23 cellular contexts compared by ENCODE assay signal in genomic region chr2:110978871-110979833, GRCh38.
DNase-seq lines count a peak whose midpoint lies in the region; ATAC-seq and TF ChIP-seq lines count a peak whose summit lies in the region.
"Had no signal": no experiment of that assay in that cellular context is flagged by ENCODE, and none has a peak within 500 bp of the region (broad histone marks: within the 10 kb centered on the region; RNA-seq: fewer than 3 reads in every experiment).

No MANE protein-coding gene starts in this region.

- TF ChIP-seq EP300 in sigmoid colon (IDR thresholded peaks at IDR 0.05), result no peak

- H4K5ac ChIP-seq in H9 (ENCODE audit: insufficient read length, low read depth, low read length), result no peak overlapping the region

- H2BK120ac ChIP-seq in H9 (ENCODE audit: low read depth, low read length, poor library complexity, severe bottlenecking) (no peak overlapping the region), mesenchymal stem cell (ENCODE audit: low read depth, low read length) (no peak overlapping the region)

- H4K8ac ChIP-seq in H9 (replicated peaks; ENCODE audit: insufficient read length, low read depth, low read length) (no peak overlapping the region), mesenchymal stem cell (ENCODE audit: low read length) (no peak overlapping the region)

- H2AK5ac ChIP-seq in H9 (ENCODE audit: insufficient read length, low read length), result no peak overlapping the region
- no peak overlapping the region for H2AK5ac ChIP-seq in mesenchymal stem cell (ENCODE audit: low read length, severe bottlenecking)

- H3K23me2 ChIP-seq in H9 (ENCODE audit: insufficient read length, low read depth, low read length, poor library complexity, severe bottlenecking), result no peaks in the 10 kb centered on the region

- no peak overlapping the region for H2BK15ac ChIP-seq in H9 (ENCODE audit: low read depth, low read length)
- no peak overlapping the region for H2BK15ac ChIP-seq in mesenchymal stem cell (ENCODE audit: low read depth, poor library complexity, severe bottlenecking)

- no peaks in the 10 kb centered on the region; the same call in 1 of the 2 replicates for H3K27me3 Mint-ChIP-seq in H9 (ENCODE audit: low read depth)
- H3K27me3 Mint-ChIP-seq in natural killer cell treated with Interleukin-12 subunit alpha and Interleukin-12 subunit beta and Interleukin-15 and Interleukin-18, amount 100 ng/mL, for 72 hours, result peaks cover 3 to 10% of the 10 kb centered on the region in 2 donors
- H3K27me3 Mint-ChIP-seq: IgD-negative memory B cell had no signal

- H3K36me3 Mint-ChIP-seq in H9 (ENCODE audit: insufficient read depth in 1 of 3, low read depth in 3 of 3), result peaks cover 0 to 5% (median 3%) of the 10 kb centered on the region in 3 experiments; a peak in 2 of 7 replicates
- peaks cover 4% of the 10 kb centered on the region for H3K36me3 Mint-ChIP-seq in natural killer cell treated with Interleukin-12 subunit alpha and Interleukin-12 subunit beta and Interleukin-15 and Interleukin-18, amount 100 ng/mL, for 72 hours
- H3K36me3 Mint-ChIP-seq: CD4-positive, CD25-positive, alpha-beta regulatory T cell had no signal

- H3K9ac ChIP-seq in H9 (ENCODE audit: extremely low read depth, insufficient read length, low read length), result no peak overlapping the region
- no peak overlapping the region for H3K9ac ChIP-seq in mesenchymal stem cell (ENCODE audit: low read length)

- H3K4me1 Mint-ChIP-seq in H9, result peaks cover 14 to 20% of the 10 kb centered on the region in 2 experiments
- peaks cover 4 to 13% of the 10 kb centered on the region in 2 donors for H3K4me1 Mint-ChIP-seq in natural killer cell treated with Interleukin-12 subunit alpha and Interleukin-12 subunit beta and Interleukin-15 and Interleukin-18, amount 100 ng/mL, for 72 hours (ENCODE audit: low read depth in 2 of 2)
- H3K4me1 Mint-ChIP-seq: CD4-positive, CD25-positive, alpha-beta regulatory T cell had no signal

- no peak overlapping the region for H2BK20ac ChIP-seq in H9 (ENCODE audit: low read depth, low read length, poor library complexity, severe bottlenecking)

- DNase-seq in H9, result no peak
- DNase-seq in heart right ventricle, result peak in 1 of 2 donors; percentile 30
- DNase-seq in mesenchymal stem cell, result peak; percentile 3
- no peak for DNase-seq in psoas muscle
- DNase-seq in NCI-H1092 treated with DMSO at 0.1 percent for 48 hours (lab: John Stamatoyannopoulos, UW), result no peak
- DNase-seq in natural killer cell treated with Interleukin-12 subunit alpha and Interleukin-12 subunit beta and Interleukin-15 and Interleukin-18, amount 100 ng/mL, for 72 hours (ENCODE audit: low spot score), result no peak
- no peak for DNase-seq in sigmoid colon
- DNase-seq: BE2C; Caco-2; CD4-positive, CD25-positive, alpha-beta regulatory T cell; GDM1; Kasumi-1; MM.1S; NCI-H1105 treated with DMSO at 0.1 percent for 48 hours; NCI-H1694 treated with DMSO at 0.1 percent for 48 hours; NCI-H2227 treated with DMSO at 0.1 percent for 48 hours; NCI-H774; OCI-M1; SIG-M5 had no signal

- intact Hi-C loops in heart right ventricle (cut with DNase I) (loop anchor here in 1 of 10 donors (10.0 kb wide), 1 partner anchor 84 kb away; no protein-coding TSS in a partner anchor), psoas muscle (cut with DNase I) (no loop called here), sigmoid colon (cut with DNase I) (no loop called here)

- H3T11ph ChIP-seq in H9 (ENCODE audit: low read length), result no peak overlapping the region

- H3K4me1 ChIP-seq in H9 (ENCODE audit: insufficient read depth, low read length) (peaks cover 2% of the 10 kb centered on the region; the same call in 1 of the 2 replicates), heart right ventricle (peaks cover 0 to 15% (median 7%) of the 10 kb centered on the region in 9 donors), mesenchymal stem cell (ENCODE audit: control insufficient read depth, insufficient read depth, low read depth, low read length) (no peaks in the 10 kb centered on the region), psoas muscle (no peaks in the 10 kb centered on the region), sigmoid colon (no peaks in the 10 kb centered on the region)
- H3K4me1 ChIP-seq: BE2C, Caco-2 had no signal

- no peak for TF ChIP-seq CTCF in H9 (conservative IDR thresholded peaks at IDR 0.05)
- no peak for TF ChIP-seq CTCF in heart right ventricle (IDR thresholded peaks at IDR 0.05)
- no peak for TF ChIP-seq CTCF in psoas muscle (IDR thresholded peaks at IDR 0.05)
- no peak for TF ChIP-seq CTCF in sigmoid colon (IDR thresholded peaks at IDR 0.05)

- H3K4me2 ChIP-seq in H9 (ENCODE audit: insufficient read depth, insufficient read length, low read length), result no peak overlapping the region
- no peak overlapping the region for H3K4me2 ChIP-seq in mesenchymal stem cell (ENCODE audit: low read length, poor library complexity, severe bottlenecking)
- H3K4me2 ChIP-seq: GM23338 had no signal

- H3K27me3 ChIP-seq in H9 (ENCODE audit: insufficient read depth, low read length) (no peaks in the 10 kb centered on the region), heart right ventricle (peaks cover 0 to 3% (median 0%) of the 10 kb centered on the region in 7 donors), mesenchymal stem cell (ENCODE audit: control insufficient read depth in 1 of 2, insufficient read depth in 1 of 2, low read length in 2 of 2) (peaks cover 29 to 30% of the 10 kb centered on the region in 2 experiments), psoas muscle (ENCODE audit: insufficient read depth in 3 of 3, low read length in 2 of 3) (no peaks in the 10 kb centered on the region), sigmoid colon (no peaks in the 10 kb centered on the region)
- H3K27me3 ChIP-seq: BE2C had no signal

- H3K4me3 ChIP-seq in heart right ventricle (no peak overlapping the region), mesenchymal stem cell (ENCODE audit: insufficient read depth in 1 of 2, low read depth in 1 of 2, low read length in 2 of 2) (no peak overlapping the region), psoas muscle (no peak overlapping the region), sigmoid colon (no peak overlapping the region)
- H3K4me3 ChIP-seq: GM23338 had no signal

- H2BK12ac ChIP-seq in H9 (ENCODE audit: insufficient read length, low read depth, low read length), result no peak overlapping the region
- no peak overlapping the region for H2BK12ac ChIP-seq in mesenchymal stem cell (ENCODE audit: low read length in 2 of 2)

- no CpG with 5 or more reads among the region's 16 CpGs for WGBS in H9 (ENCODE audit: extremely low coverage, insufficient read length, low lambda C conversion rate)
- WGBS in heart right ventricle, 2 donors, result 62 to 66% methylated on average over 16 of the region's 16 CpGs
- WGBS in mesenchymal stem cell, result 65% methylated on average over 15 of the region's 16 CpGs
- 67 to 71% (median 70%) methylated on average over 16 of the region's 16 CpGs for WGBS in psoas muscle, 3 donors
- WGBS in sigmoid colon, 2 donors, result 87 to 90% methylated on average over 16 of the region's 16 CpGs

- no peaks in the 10 kb centered on the region for H3K9me3 Mint-ChIP-seq in H9
- H3K9me3 Mint-ChIP-seq in natural killer cell treated with Interleukin-12 subunit alpha and Interleukin-12 subunit beta and Interleukin-15 and Interleukin-18, amount 100 ng/mL, for 72 hours, result no peaks in the 10 kb centered on the region
- H3K9me3 Mint-ChIP-seq: GM23338, IgD-negative memory B cell had no signal

- H3K14ac ChIP-seq in H9 (ENCODE audit: insufficient read depth, low read length) (no peak overlapping the region), mesenchymal stem cell (ENCODE audit: low read length in 2 of 2) (peak overlapping the region in 1 of 2 experiments; percentile 33)

- no peaks in the 10 kb centered on the region for H3K79me2 ChIP-seq in H9 (ENCODE audit: insufficient read depth, low read length)

- H3K18ac ChIP-seq in H9 (ENCODE audit: insufficient read length, low read depth, low read length) (no peak overlapping the region), mesenchymal stem cell (ENCODE audit: low read depth in 1 of 2, low read length in 2 of 2) (no peak overlapping the region)

- H3K79me1 ChIP-seq in H9 (ENCODE audit: insufficient read depth, low read depth, low read length, poor library complexity, severe bottlenecking) (no peaks in the 10 kb centered on the region), mesenchymal stem cell (replicated peaks; ENCODE audit: low read length, poor library complexity, severe bottlenecking) (no peaks in the 10 kb centered on the region)

- H2AFZ ChIP-seq in H9 (ENCODE audit: low read length), result no peak overlapping the region
- no peak overlapping the region for H2AFZ ChIP-seq in mesenchymal stem cell (ENCODE audit: low read depth, low read length)
- H2AFZ ChIP-seq: GM23338 had no signal

- TF ChIP-seq POLR2A in sigmoid colon (IDR thresholded peaks at IDR 0.05), result no peak

- H3K4ac ChIP-seq in H9 (ENCODE audit: low read depth, low read length), result no peak overlapping the region
- H3K4ac ChIP-seq in mesenchymal stem cell (ENCODE audit: low read depth in 1 of 2, low read length in 2 of 2), result no peak overlapping the region

- H3K27ac ChIP-seq in H9 (ENCODE audit: insufficient read length, low read depth, low read length) (no peak overlapping the region), heart right ventricle (peak overlapping the region in 4 of 10 donors; percentile 22 to 47 (median 30)), mesenchymal stem cell (ENCODE audit: low read length, poor library complexity, severe bottlenecking) (no peak overlapping the region), psoas muscle (no peak overlapping the region), sigmoid colon (no peak overlapping the region)
- H3K27ac ChIP-seq: HL-60 had no signal

- ATAC-seq in heart right ventricle (peak; percentile 46 to 93 (median 86)), psoas muscle (peak; percentile 63 to 87 (median 78))
- ATAC-seq in natural killer cell treated with Interleukin-12 subunit alpha and Interleukin-12 subunit beta and Interleukin-15 and Interleukin-18, amount 100 ng/mL, for 72 hours, result no peak
- ATAC-seq: HCT116 had no signal

- H4K20me1 ChIP-seq in H9 (ENCODE audit: control insufficient read depth, insufficient read depth, insufficient read length), result no peaks in the 10 kb centered on the region

- peak overlapping the region in 2 of 3 experiments; percentile 19 to 72; a peak in 3 of 7 replicates for H3K27ac Mint-ChIP-seq in H9
- H3K27ac Mint-ChIP-seq in natural killer cell treated with Interleukin-12 subunit alpha and Interleukin-12 subunit beta and Interleukin-15 and Interleukin-18, amount 100 ng/mL, for 72 hours, result no peak overlapping the region
- H3K27ac Mint-ChIP-seq: GM23338, IgD-negative memory B cell had no signal

- no peaks in the 10 kb centered on the region for H3K36me3 ChIP-seq in heart right ventricle
- no peaks in the 10 kb centered on the region for H3K36me3 ChIP-seq in mesenchymal stem cell (ENCODE audit: control insufficient read depth in 1 of 2, insufficient read depth in 2 of 2, low read depth in 1 of 2, low read length in 2 of 2)
- no peaks in the 10 kb centered on the region for H3K36me3 ChIP-seq in psoas muscle (ENCODE audit: insufficient read depth in 1 of 2, low read depth in 1 of 2)
- H3K36me3 ChIP-seq in sigmoid colon, result no peaks in the 10 kb centered on the region
- H3K36me3 ChIP-seq: BE2C had no signal

- H3K23ac ChIP-seq in H9 (ENCODE audit: insufficient read length, low read depth, low read length), result no peak overlapping the region
- H3K23ac ChIP-seq in mesenchymal stem cell (ENCODE audit: low read length in 2 of 2), result no peak overlapping the region

- H3K9me3 ChIP-seq in H9 (ENCODE audit: control insufficient read depth, low read depth, low read length) (no peaks in the 10 kb centered on the region), heart right ventricle (no peaks in the 10 kb centered on the region), mesenchymal stem cell (ENCODE audit: control insufficient read depth, low read length) (no peaks in the 10 kb centered on the region), psoas muscle (no peaks in the 10 kb centered on the region), sigmoid colon (no peaks in the 10 kb centered on the region)
- H3K9me3 ChIP-seq: BE2C, Caco-2 had no signal

- no peak overlapping the region for H4K91ac ChIP-seq in H9 (ENCODE audit: insufficient read length, low read depth, low read length)
- no peak overlapping the region for H4K91ac ChIP-seq in mesenchymal stem cell (ENCODE audit: low read length)

- H3K4me3 Mint-ChIP-seq in H9, result no peak overlapping the region
- no peak overlapping the region for H3K4me3 Mint-ChIP-seq in natural killer cell treated with Interleukin-12 subunit alpha and Interleukin-12 subunit beta and Interleukin-15 and Interleukin-18, amount 100 ng/mL, for 72 hours
- H3K4me3 Mint-ChIP-seq: CD4-positive, CD25-positive, alpha-beta regulatory T cell; GM23338; IgD-negative memory B cell had no signal

- H3K56ac ChIP-seq in H9 (ENCODE audit: insufficient read length, low read depth, low read length), result no peak overlapping the region

- H2BK5ac ChIP-seq in H9 (ENCODE audit: insufficient read length, low read length), result no peak overlapping the region
- no peak overlapping the region for H2BK5ac ChIP-seq in mesenchymal stem cell (ENCODE audit: low read depth, low read length, poor library complexity, severe bottlenecking)

Comparison
In these comparisons a context has a peak if more than half of its experiments do, and no peak if none do; other contexts are left out.
1. H3K27ac Mint-ChIP-seq: peak in H9 (2 of 3); none in natural killer cell treated with Interleukin-12 subunit alpha and Interleukin-12 subunit beta and Interleukin-15 and Interleukin-18, amount 100 ng/mL, for 72 hours (0 of 2).
2. ATAC-seq: peak in heart right ventricle (8 of 8) and psoas muscle (4 of 4); none in natural killer cell treated with Interleukin-12 subunit alpha and Interleukin-12 subunit beta and Interleukin-15 and Interleukin-18, amount 100 ng/mL, for 72 hours (0 of 2).